ENCODE assay signal across 8 cellular contexts in genomic region chr15:63870403-63871209, GRCh38. TPM values are rescaled to one million over a fixed set of nuclear protein-coding genes. Genes with fewer than 3 reads are reported as not detected.
DNase-seq lines count a peak whose midpoint lies in the region; ATAC-seq, FAIRE-seq and TF ChIP-seq lines count a peak whose summit lies in the region.

No MANE protein-coding gene starts in this region.

- no peak for TF ChIP-seq CTCF in Calu3 (IDR thresholded peaks at IDR 0.05; ENCODE audit: unreplicated experiment)
- TF ChIP-seq CTCF in H1 (IDR thresholded peaks at IDR 0.05; ENCODE audit: control extremely low read depth in 1 of 3, insufficient read depth in 1 of 3, low read depth in 1 of 3, low read length in 3 of 3), result no peak
- no peak for TF ChIP-seq CTCF in nephron progenitor cell (IDR thresholded peaks at IDR 0.05)

- no peaks in the 10 kb centered on the region for H3K9me3 ChIP-seq in NT2/D1 (ENCODE audit: insufficient read depth, low read length)
- peaks cover 0 to 4% of the 10 kb centered on the region in 2 experiments; a peak in 1 of 4 replicates for H3K9me3 ChIP-seq in H1 (ENCODE audit: insufficient read depth in 2 of 2, low read depth in 1 of 2, low read length in 1 of 2)

- no peak overlapping the region for H3K56ac ChIP-seq in H1 (replicated peaks; ENCODE audit: insufficient read length, low read depth, low read length)

- FAIRE-seq in H1 (lab: Jason Lieb, UNC), result no peak

- H3K4me1 ChIP-seq in NT2/D1 (ENCODE audit: insufficient read depth, insufficient read length), result no peaks in the 10 kb centered on the region
- H3K4me1 ChIP-seq in H1 (replicated peaks in 1 of 4; ENCODE audit: control insufficient read depth in 3 of 4, insufficient read depth in 4 of 4, low read length in 3 of 4), result no peaks in the 10 kb centered on the region

- H3K27ac ChIP-seq in H1 (ENCODE audit: low read depth, low read length), result no peak overlapping the region

- H2BK12ac ChIP-seq in H1 (ENCODE audit: low read depth, low read length), result no peak overlapping the region

- H3K36me3 Mint-ChIP-seq in Calu3 (ENCODE audit: insufficient read depth, unreplicated experiment) (no peaks in the 10 kb centered on the region), nephron progenitor cell (ENCODE audit: low read depth) (no peaks in the 10 kb centered on the region)

- POLR2A ChIA-PET in H1 (lab: Charles Lee; ENCODE audit: partially characterized antibody), result interaction anchor here (1.0 to 1.3 kb wide), 2 partner anchors 12 to 37 kb away, joined by 3 read pairs; partner anchors contain the start of gene HERC1

- no peaks in the 10 kb centered on the region for H3K23me2 ChIP-seq in H1 (ENCODE audit: low read depth, low read length)

- H3K14ac ChIP-seq in H1 (ENCODE audit: insufficient read length), result no peak overlapping the region

- H3K4me1 Mint-ChIP-seq in Calu3 (ENCODE audit: low read depth, unreplicated experiment), result peaks cover 8% of the 10 kb centered on the region
- H3K4me1 Mint-ChIP-seq in nephron progenitor cell, result no peaks in the 10 kb centered on the region

- H3K9me3 Mint-ChIP-seq in Calu3 (ENCODE audit: low read depth, unreplicated experiment) (no peaks in the 10 kb centered on the region), nephron progenitor cell (peaks cover 4% of the 10 kb centered on the region)

- no peaks in the 10 kb centered on the region for H3K79me1 ChIP-seq in H1 (ENCODE audit: low read depth, low read length)

- no peak overlapping the region for H2BK120ac ChIP-seq in H1 (replicated peaks; ENCODE audit: low read depth, low read length)

- H2AK5ac ChIP-seq in H1 (ENCODE audit: low read depth, low read length), result no peak overlapping the region

- H3K27me3 ChIP-seq in NT2/D1 (ENCODE audit: insufficient read depth, insufficient read length) (no peaks in the 10 kb centered on the region), H1 (replicated peaks in 1 of 4; ENCODE audit: control insufficient read depth in 3 of 4, extremely low read depth in 1 of 4, insufficient read depth in 3 of 4, low read length in 3 of 4) (no peaks in the 10 kb centered on the region)

- no peak overlapping the region for H3K23ac ChIP-seq in H1 (ENCODE audit: insufficient read length)

- no peak overlapping the region for H2AFZ ChIP-seq in H1 (ENCODE audit: low read length)

- H3K36me3 ChIP-seq in NT2/D1 (ENCODE audit: insufficient read depth, insufficient read length, low read length) (no peaks in the 10 kb centered on the region), H1 (ENCODE audit: control insufficient read depth in 2 of 4, insufficient read depth in 4 of 4, low read length in 3 of 4) (no peaks in the 10 kb centered on the region)

- DNase-seq in Calu3, result peak; percentile 53
- DNase-seq in NT2/D1 (ENCODE audit: low read depth, low spot score), result peak; percentile 25
- peak in 1 of 2 experiments; percentile 9 for DNase-seq in H1 (ENCODE audit: low read depth in 1 of 2, low spot score in 2 of 2)
- DNase-seq in nephron progenitor cell, result peak; percentile 68
- DNase-seq in GM19240 (ENCODE audit: insufficient read length, low spot score), result no peak
- DNase-seq in middle frontal gyrus (ENCODE audit: extremely low spot score, low spot score), result no peak

- H3K4me3 Mint-ChIP-seq in Calu3 (ENCODE audit: low read depth, unreplicated experiment) (no peak overlapping the region), nephron progenitor cell (no peak overlapping the region)

- intact Hi-C loops in Calu3 (cut with micrococcal nuclease; ENCODE audit: unreplicated experiment), result no loop called here

- no peak overlapping the region for H3K27ac Mint-ChIP-seq in Calu3 (ENCODE audit: unreplicated experiment)
- no peak overlapping the region for H3K27ac Mint-ChIP-seq in nephron progenitor cell

- H2BK20ac ChIP-seq in H1 (ENCODE audit: low read length), result no peak overlapping the region

- H3K4ac ChIP-seq in H1 (replicated peaks; ENCODE audit: insufficient read length, low read depth, low read length), result no peak overlapping the region

- no peak overlapping the region for H4K8ac ChIP-seq in H1 (ENCODE audit: extremely low read depth, insufficient read depth, low read length)

- H3K4me3 ChIP-seq in NT2/D1 (ENCODE audit: insufficient read length, low read depth) (no peak overlapping the region), H1 (ENCODE audit: extremely low read depth in 1 of 4, insufficient read depth in 2 of 4, low read depth in 3 of 4, low read length in 4 of 4) (no peak overlapping the region)

- 94% methylated on average over 6 of the region's 6 CpGs; no CpG with 5 or more reads in 1 of the 2 experiments for WGBS in H1 (ENCODE audit: extremely low coverage in 1 of 2, insufficient coverage in 1 of 2, insufficient read length in 1 of 2, insufficient replicate concordance in 2 of 2, low coverage in 1 of 2, low lambda C conversion rate in 2 of 2, missing lambda C conversion rate in 1 of 2), 2 experiments

- H2BK5ac ChIP-seq in H1 (ENCODE audit: low read depth, low read length), result no peak overlapping the region

- BruUV-seq in Calu3 (replicated peaks; lab: Mats Ljungman, UMichigan), result no TSS peak

- ATAC-seq in HG02973 (IDR thresholded peaks at IDR 0.05; ENCODE audit: unreplicated experiment) (no peak), GM21723 (IDR thresholded peaks at IDR 0.05; ENCODE audit: unreplicated experiment) (no peak)

- no peak overlapping the region for H4K91ac ChIP-seq in H1 (replicated peaks; ENCODE audit: insufficient read length, low read length)

- no peak for TF ChIP-seq EP300 in H1 (IDR thresholded peaks at IDR 0.05; ENCODE audit: borderline replicate concordance in 1 of 2, low read depth in 2 of 2, low read length in 2 of 2)

- H4K20me1 ChIP-seq in H1 (replicated peaks in 1 of 2; ENCODE audit: control insufficient read depth in 1 of 2, insufficient read depth in 2 of 2, low read length in 2 of 2), result no peaks in the 10 kb centered on the region

- peaks cover 78% of the 10 kb centered on the region for H3K27me3 Mint-ChIP-seq in Calu3 (ENCODE audit: unreplicated experiment)
- peaks cover 4% of the 10 kb centered on the region for H3K27me3 Mint-ChIP-seq in nephron progenitor cell (ENCODE audit: low read depth, poor library complexity)

- peak in 1 of 2 experiments; percentile 18; a peak in 1 of 4 replicates for TF ChIP-seq RAD21 in H1 (IDR thresholded peaks at IDR 0.05 in 1 of 2, conservative IDR thresholded peaks at IDR 0.05 in 1 of 2; ENCODE audit: low read depth in 2 of 2, low read length in 2 of 2)

- no peak overlapping the region for H2BK15ac ChIP-seq in H1 (ENCODE audit: low read length)

- H3K79me2 ChIP-seq in H1 (ENCODE audit: control insufficient read depth in 1 of 2, insufficient read depth in 2 of 2, low read length in 2 of 2), result no peaks in the 10 kb centered on the region

- no peak overlapping the region for H3K9ac ChIP-seq in NT2/D1 (ENCODE audit: insufficient read length, low read depth)
- no peak overlapping the region for H3K9ac ChIP-seq in H1 (replicated peaks in 1 of 4; ENCODE audit: extremely low read depth in 1 of 4, low read depth in 3 of 4, low read length in 3 of 4)

- H3K4me2 ChIP-seq in H1 (ENCODE audit: insufficient read depth in 1 of 2, low read depth in 2 of 2, low read length in 2 of 2), result no peak overlapping the region

- no peak overlapping the region for H4K5ac ChIP-seq in H1 (ENCODE audit: insufficient read length, low read depth, low read length)

- H3K18ac ChIP-seq in H1 (ENCODE audit: extremely low read depth, low read length), result no peak overlapping the region

- no peak for TF ChIP-seq POLR2A in H1 (IDR thresholded peaks at IDR 0.05; ENCODE audit: control extremely low read depth in 1 of 2, low read depth in 2 of 2, low read length in 2 of 2)

- CTCF ChIA-PET in Calu3 (lab: Charles Lee) (interaction anchor here (0.6 to 1.5 kb wide), 9 partner anchors 9 to 261 kb away, joined by 3 to 7 read pairs (median 4); no protein-coding TSS in a partner anchor), H1 (lab: Charles Lee; ENCODE audit: partially characterized antibody) (interaction anchor here (0.6 to 2.7 kb wide), 12 partner anchors 10 to 197 kb away, joined by 3 to 16 read pairs (median 3); no protein-coding TSS in a partner anchor)

TF ChIP-seq in H1, 55 proteins besides CTCF, POLR2A, EP300 and RAD21 (continues in another document):
- TF ChIP-seq BCL11A (IDR thresholded peaks at IDR 0.05; ENCODE audit: low read depth in 2 of 2, low read length in 2 of 2), result no peak
- TF ChIP-seq SIRT6 (IDR thresholded peaks at IDR 0.05; ENCODE audit: low read length), result no peak
- no peak for TF ChIP-seq RBBP5 (IDR thresholded peaks at IDR 0.05; ENCODE audit: borderline replicate concordance, low read depth, low read length)
- peak; percentile 91 for TF ChIP-seq TAF7 (optimal IDR thresholded peaks at IDR 0.05; ENCODE audit: borderline replicate concordance, low read depth, low read length)
- no peak for TF ChIP-seq HDAC6 (IDR thresholded peaks at IDR 0.05; ENCODE audit: low read depth, low read length)
- no peak for TF ChIP-seq ASH2L (IDR thresholded peaks at IDR 0.05; ENCODE audit: low read length)
- TF ChIP-seq SIN3A (conservative IDR thresholded peaks at IDR 0.05 in 1 of 2, IDR thresholded peaks at IDR 0.05 in 1 of 2; ENCODE audit: low read depth in 1 of 2, low read length in 2 of 2), result peak; percentile 98
- peak; percentile 62 to 94; a peak in 2 of 4 replicates for TF ChIP-seq HDAC2 (IDR thresholded peaks at IDR 0.05; ENCODE audit: borderline replicate concordance in 1 of 2, low read depth in 2 of 2, low read length in 2 of 2)
- no peak for TF ChIP-seq MAFK (IDR thresholded peaks at IDR 0.05; ENCODE audit: low read depth, low read length)
- peak; percentile 89 for TF ChIP-seq SAP30 (IDR thresholded peaks at IDR 0.05; ENCODE audit: insufficient read depth, insufficient replicate concordance, low read length)
- TF ChIP-seq MAX (IDR thresholded peaks at IDR 0.05), result peak; percentile 76

RNA-seq across cellular contexts. Expression of gene HERC1, which starts 36.9 kb away (rescaled TPM):
- 50.6 and 52.1 TPM in 2 replicates for total RNA-seq in Calu3 (2022)
- 43.4 and 46.0 TPM in 2 replicates for total RNA-seq in H1 (2021; fragmentation: NEBNext Ultra II Directional; extraction: Animal tissue kit (Norgen Biotek cat#: 25700))
- 26.8 and 36.2 TPM in 2 replicates for polyA plus RNA-seq in H1 (2011; rRNA removed)
- 28.7 TPM for polyA plus RNA-seq in H1 (2011; cell fraction: cytosol; rRNA removed)
- polyA plus RNA-seq in H1 (2011; cell fraction: nucleus; rRNA removed), result 69.0 TPM
- 34.4 to 51.7 TPM (median 38.0 TPM) in 4 replicates for polyA plus RNA-seq in H1 (2012, experiment 1 of 2)
- polyA plus RNA-seq in H1 (2012, experiment 2 of 2), result 2.4 TPM
- 15.3 TPM for polyA plus RNA-seq in H1 (2013, experiment 1 of 2)
- polyA plus RNA-seq in H1 (2013, experiment 2 of 2), result 12.6 TPM
- 65.5 and 98.2 TPM in 2 replicates for polyA minus RNA-seq in H1 (2011; rRNA and poly(A)+ RNA removed)
- polyA minus RNA-seq in H1 (2011; cell fraction: cytosol; rRNA and poly(A)+ RNA removed), result 56.9 TPM
- 87.7 TPM for polyA minus RNA-seq in H1 (2011; cell fraction: nucleus; rRNA and poly(A)+ RNA removed)

Comparison
In these comparisons a context has a peak if more than half of its experiments do, and no peak if none do; other contexts are left out.
1. DNase-seq: peak in Calu3 (single experiment), NT2/D1 (single experiment) and nephron progenitor cell (single experiment); none in GM19240 (single experiment) and middle frontal gyrus (single experiment).